8 cellular contexts compared by ENCODE assay signal in the genomic region with DNA sequence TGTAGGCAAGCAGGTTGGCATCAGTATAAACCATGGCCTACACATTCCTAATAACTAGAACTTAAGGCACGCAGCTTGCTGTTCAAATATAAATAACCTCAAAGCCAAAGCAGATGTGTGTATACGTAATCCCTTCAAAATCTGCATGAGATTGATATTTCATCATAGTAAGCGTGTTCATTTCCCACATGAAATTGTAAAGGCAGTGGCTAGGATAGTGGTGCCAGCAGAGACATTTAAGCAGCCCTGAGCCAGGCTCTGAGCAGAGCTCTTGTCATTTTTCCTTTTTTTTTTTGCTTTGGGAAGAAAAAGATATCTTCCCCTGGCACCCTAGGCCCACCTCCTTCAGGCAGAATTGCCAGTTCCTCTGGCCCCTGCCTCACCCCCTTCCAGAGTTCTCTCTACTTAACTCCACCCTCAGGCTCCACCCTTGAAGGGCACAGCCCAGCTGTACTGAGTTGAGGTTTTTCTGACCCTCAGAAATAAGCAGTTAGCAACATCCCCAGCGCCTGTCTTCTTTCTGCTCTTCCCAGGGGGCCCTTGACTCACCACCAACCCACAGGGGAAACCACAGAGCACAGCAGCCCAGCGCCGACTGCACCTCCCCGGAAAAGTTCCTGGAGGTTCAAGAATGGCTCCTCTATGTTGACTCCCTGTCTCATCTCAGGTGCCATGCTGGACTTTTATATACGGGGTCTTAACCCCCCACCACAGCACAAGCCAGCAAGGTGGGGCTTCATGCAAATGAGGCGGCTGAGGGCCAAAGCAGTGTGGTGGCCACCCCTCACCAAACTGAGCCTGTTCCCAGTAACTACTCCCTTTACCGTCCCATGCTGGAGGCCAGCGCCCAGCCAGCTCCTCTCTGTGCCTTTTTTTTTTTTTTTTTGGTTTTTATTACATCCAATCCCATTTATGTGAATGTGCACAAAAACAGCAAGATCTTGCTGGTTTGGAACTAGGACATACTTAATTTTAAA.
DNase-seq lines count a peak whose midpoint lies in the region; ATAC-seq lines count a peak whose summit lies in the region.

No MANE protein-coding gene starts in this region.

- peaks cover 55% of the 10 kb centered on the region for H3K4me1 Mint-ChIP-seq in activated CD4-positive, alpha-beta memory T cell treated with anti-CD3 and anti-CD28 coated beads, Interleukin-2, amount 10 ng/mL, durations not matched to agents 7 days and 5 days

- peak overlapping the region; percentile 1 for H3K4me3 Mint-ChIP-seq in activated CD4-positive, alpha-beta memory T cell treated with anti-CD3 and anti-CD28 coated beads, Interleukin-2, amount 10 ng/mL, durations not matched to agents 7 days and 5 days

- peak; percentile 8 for DNase-seq in activated gamma-delta T cell treated with Interleukin-2 at 50 U/mL for 16 hours
- no peak for DNase-seq in activated gamma-delta T cell (lab: John Stamatoyannopoulos, UW)
- DNase-seq in activated CD4-positive, alpha-beta memory T cell treated with anti-CD3 and anti-CD28 coated beads, Interleukin-2, amount 10 ng/mL, durations not matched to agents 7 days and 5 days: peak; percentile 64
- DNase-seq in germinal center (ENCODE audit: low spot score): peak; percentile 44
- peak; percentile 9 to 14 for DNase-seq in stimulated activated CD8-positive, alpha-beta memory T cell treated with anti-CD3 and anti-CD28 coated beads, Interleukin-7, amount 100 ng/mL, for 48 hours (ENCODE audit: extremely low read depth in 1 of 2, low read depth in 1 of 2)
- no peak for DNase-seq in DMS153 treated with DMSO at 0.1 percent for 48 hours (lab: John Stamatoyannopoulos, UW; ENCODE audit: unreplicated experiment)
- DNase-seq in DMS114 treated with DMSO at 0.1 percent for 48 hours (lab: John Stamatoyannopoulos, UW; ENCODE audit: unreplicated experiment): no peak

- CTCF ChIA-PET in activated CD4-positive, alpha-beta memory T cell treated with anti-CD3 and anti-CD28 coated beads, Interleukin-2, amount 10 ng/mL, durations not matched to agents 7 days and 5 days (lab: Charles Lee): interaction anchor here (0.7 to 1.2 kb wide), 7 partner anchors 9 to 820 kb away, joined by 3 read pairs; no protein-coding TSS in a partner anchor

- H3K27ac Mint-ChIP-seq in activated CD4-positive, alpha-beta memory T cell treated with anti-CD3 and anti-CD28 coated beads, Interleukin-2, amount 10 ng/mL, durations not matched to agents 7 days and 5 days: peak overlapping the region; percentile 79

- peak; percentile 72 for ATAC-seq in HG03565 (IDR thresholded peaks at IDR 0.05; ENCODE audit: unreplicated experiment)

- POLR2A ChIA-PET in activated CD4-positive, alpha-beta memory T cell treated with anti-CD3 and anti-CD28 coated beads, Interleukin-2, amount 10 ng/mL, durations not matched to agents 7 days and 5 days (lab: Charles Lee): no interaction called here

- H3K9me3 Mint-ChIP-seq in activated CD4-positive, alpha-beta memory T cell treated with anti-CD3 and anti-CD28 coated beads, Interleukin-2, amount 10 ng/mL, durations not matched to agents 7 days and 5 days: no peaks in the 10 kb centered on the region

- no peaks in the 10 kb centered on the region for H3K36me3 Mint-ChIP-seq in activated CD4-positive, alpha-beta memory T cell treated with anti-CD3 and anti-CD28 coated beads, Interleukin-2, amount 10 ng/mL, durations not matched to agents 7 days and 5 days (ENCODE audit: low read depth)

- H3K27me3 Mint-ChIP-seq in activated CD4-positive, alpha-beta memory T cell treated with anti-CD3 and anti-CD28 coated beads, Interleukin-2, amount 10 ng/mL, durations not matched to agents 7 days and 5 days: peaks cover 2% of the 10 kb centered on the region

Comparison
In these comparisons a context has a peak if more than half of its experiments do, and no peak if none do; other contexts are left out.
1. DNase-seq: peak in activated gamma-delta T cell treated with Interleukin-2 at 50 U/mL for 16 hours (single experiment), activated CD4-positive, alpha-beta memory T cell treated with anti-CD3 and anti-CD28 coated beads, Interleukin-2, amount 10 ng/mL, durations not matched to agents 7 days and 5 days (single experiment), germinal center (single experiment) and stimulated activated CD8-positive, alpha-beta memory T cell treated with anti-CD3 and anti-CD28 coated beads, Interleukin-7, amount 100 ng/mL, for 48 hours (2 of 2); none in activated gamma-delta T cell (single experiment), DMS153 treated with DMSO at 0.1 percent for 48 hours (single experiment) and DMS114 treated with DMSO at 0.1 percent for 48 hours (single experiment).